ENCODE assay signal across 5 cellular contexts in the genomic region with DNA sequence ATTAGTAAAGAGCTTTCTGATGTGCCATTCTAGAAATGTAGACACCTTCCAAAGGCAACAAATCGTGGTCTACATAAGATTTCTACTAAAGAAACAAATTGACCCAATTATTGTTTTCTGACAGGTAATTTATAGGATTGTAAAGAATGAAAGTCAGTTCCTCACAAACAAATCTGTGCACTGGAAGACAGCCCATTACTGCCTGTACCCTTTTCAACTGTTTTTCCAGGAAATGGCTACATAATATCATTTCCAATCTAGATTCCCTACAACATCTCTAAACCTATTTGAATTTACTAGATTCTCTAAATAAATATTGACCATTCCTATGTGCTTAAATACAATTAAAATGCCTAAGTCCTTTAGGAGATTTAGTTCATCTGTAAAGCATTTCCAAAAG.
"Had no signal": no experiment of that assay in that cellular context is flagged by ENCODE, and none has a peak within 500 bp of the region (broad histone marks: within the 10 kb centered on the region; RNA-seq: fewer than 3 reads in every experiment).

No MANE protein-coding gene starts in this region.

- H3K4me3 Mint-ChIP-seq: GM23338, H9 had no signal

- ATAC-seq: GM23338, K562 had no signal

- H3K4me3 ChIP-seq: GM23338, K562 had no signal

- H3K27ac Mint-ChIP-seq: GM23338, H9 had no signal

- H3K9me3 Mint-ChIP-seq: GM23338, H9 had no signal

- H2AFZ ChIP-seq: GM23338 had no signal

- DNase-seq: H9, HCEC 1CT, IMR-90 had no signal

- H3K4me1 Mint-ChIP-seq: GM23338, H9 had no signal

- H3K4me2 ChIP-seq: GM23338 had no signal
